In genomic region chr11:62153087-62153395, GRCh38 we compare ENCODE assay signal across 2 cellular contexts.
TF ChIP-seq lines count a peak whose summit lies in the region.

No MANE protein-coding gene starts in this region.

TF ChIP-seq in IMR-90, 13 proteins besides CTCF, POLR2A, EP300 and RAD21:
- TF ChIP-seq CEBPB (IDR thresholded peaks at IDR 0.05; ENCODE audit: low read depth, low read length) (0 out of 2 replicates have a peak, but pooled peaks have one; percentile 39), BHLHE40 (IDR thresholded peaks at IDR 0.05; ENCODE audit: low read depth, low read length) (no peak)
TF ChIP-seq in IMR-90: peak in this region for 1.

TF ChIP-seq in K562, 482 proteins besides CTCF, POLR2A, EP300 and RAD21:
- no peak for TF ChIP-seq ZNF232 (CRISPR knock-in tag; IDR thresholded peaks at IDR 0.05)
- TF ChIP-seq CEBPG (CRISPR knock-in tag; IDR thresholded peaks at IDR 0.05), result no peak
- 0 out of 4 replicates have a peak, but pooled peaks of 1 of the 2 experiments have one; percentile 29 for TF ChIP-seq CEBPG (tag; conservative IDR thresholded peaks at IDR 0.05 in 1 of 2, IDR thresholded peaks at IDR 0.05 in 1 of 2)
